Comparison of ENCODE assay signal across 7 cellular contexts in the genomic region with DNA sequence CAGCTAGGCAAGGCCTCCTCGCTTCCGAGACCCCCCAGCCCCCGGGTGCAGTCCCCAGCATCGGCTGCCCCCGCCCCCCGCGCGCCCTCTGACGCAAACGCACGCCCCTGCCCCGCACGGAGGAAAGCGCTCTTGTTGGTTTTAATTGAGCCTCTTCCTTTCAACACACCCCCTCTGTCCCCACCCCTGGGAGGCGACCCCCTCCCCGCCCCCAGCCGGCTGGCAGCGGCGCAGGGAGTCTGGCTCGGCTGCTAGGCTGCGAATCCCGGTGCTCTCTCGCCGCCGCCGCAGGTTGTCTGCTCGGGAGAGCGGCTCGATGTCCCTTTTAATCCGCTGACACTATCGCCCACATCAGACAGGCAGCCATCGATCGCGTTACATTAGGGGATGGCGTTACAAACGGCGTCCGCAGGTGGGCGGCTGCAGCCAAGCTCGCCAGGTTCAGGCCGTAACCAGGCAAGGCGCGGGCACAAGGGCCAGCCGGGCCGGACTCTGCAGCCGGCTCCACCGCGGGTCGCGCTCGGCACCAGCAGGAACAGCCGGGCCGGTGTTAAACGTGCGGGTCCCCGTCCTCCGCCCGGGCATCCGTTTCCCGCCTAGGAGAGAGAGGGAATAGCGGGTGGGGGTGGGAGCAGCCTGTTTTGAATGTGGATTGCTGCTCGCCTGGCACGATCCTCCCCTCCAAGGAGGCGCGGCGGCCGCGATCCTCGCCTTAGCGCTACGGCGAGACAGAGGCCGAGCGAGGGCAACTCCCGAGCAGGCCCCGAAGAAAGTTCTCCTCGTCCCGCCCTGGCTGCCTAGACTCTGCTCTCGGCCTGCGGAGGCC. TPM values are rescaled to one million over a fixed set of nuclear protein-coding genes. Genes with fewer than 3 reads are reported as not detected.
DNase-seq lines count a peak whose midpoint lies in the region; ATAC-seq and TF ChIP-seq lines count a peak whose summit lies in the region.

No MANE protein-coding gene starts in this region.

- no peak for ATAC-seq in HG02623 (IDR thresholded peaks at IDR 0.05; ENCODE audit: unreplicated experiment)

- no peak for TF ChIP-seq POLR2A in lower leg skin (IDR thresholded peaks at IDR 0.05)
- TF ChIP-seq POLR2A in tibial nerve (IDR thresholded peaks at IDR 0.05) = no peak

- DNase-seq in GM10266 (ENCODE audit: extremely low spot score) (peak; percentile 35), NCI-H460 (ENCODE audit: extremely low read depth, low read depth) (peak; percentile 20), cerebellar cortex (ENCODE audit: low spot score) (peak; percentile 60), lower leg skin (ENCODE audit: low spot score in 2 of 2) (peak in 1 of 2 donors; percentile 86), tibial nerve (ENCODE audit: low spot score in 2 of 2) (no peak), DMS153 treated with DMSO at 0.1 percent for 48 hours (lab: John Stamatoyannopoulos, UW; ENCODE audit: unreplicated experiment) (no peak)

- H3K4me3 ChIP-seq in lower leg skin (ENCODE audit: low read depth, poor library complexity, severe bottlenecking) (peak overlapping the region; percentile 38), tibial nerve (peak overlapping the region; percentile 56 to 94 (median 72))

- H3K27me3 ChIP-seq in tibial nerve = peaks cover 0 to 14% of the 10 kb centered on the region in 2 donors

- no peaks in the 10 kb centered on the region for H3K36me3 ChIP-seq in tibial nerve

- no peaks in the 10 kb centered on the region for H3K9me3 ChIP-seq in tibial nerve

- peaks cover 0 to 46% (median 6%) of the 10 kb centered on the region in 4 donors for H3K4me1 ChIP-seq in tibial nerve

- TF ChIP-seq CTCF in GM10266 (IDR thresholded peaks at IDR 0.05; ENCODE audit: control insufficient read depth, insufficient read depth, low read depth, missing control alignments) (no peak), lower leg skin (IDR thresholded peaks at IDR 0.05) (no peak), tibial nerve (IDR thresholded peaks at IDR 0.05) (no peak)

- intact Hi-C loops in lower leg skin (cut with DNase I; ENCODE audit: low total_unique reads) = loop anchor here (10.0 kb wide), 1 partner anchor 335 kb away; no protein-coding TSS in a partner anchor

- H3K27ac ChIP-seq in tibial nerve = peak overlapping the region; percentile 88 to 99 (median 94)

- TF ChIP-seq EP300 in tibial nerve (IDR thresholded peaks at IDR 0.05) = peak in 1 of 2 donors; percentile 42

- 1 to 2% methylated on average over 39 to 58 of the region's 80 CpGs for WGBS in lower leg skin, 2 donors
- 1% methylated on average over 22 to 34 of the region's 80 CpGs for WGBS in tibial nerve, 2 donors

RNA-seq across cellular contexts. Expression of gene NR2F1-AS1, which starts 1.2 kb away (rescaled TPM):
- 17.0 and 17.7 TPM in 2 replicates for total RNA-seq in NCI-H460 (2014; rRNA removed; shearing (Covaris generic))
- polyA plus RNA-seq in NCI-H460 (2014; cell fraction: nucleus; rRNA removed) = 3.0 and 9.9 TPM in 2 replicates
- total RNA-seq in lower leg skin = 1 to 10 TPM in 2 of 4 donors, under 1 TPM in 1, not detected in 1; 0.30 to 1.7 (median 1.0) TPM
- 10 to 100 TPM; 13.5 to 38.4 (median 35.4) TPM for total RNA-seq in tibial nerve

RNA-seq across cellular contexts. Expression of gene NR2F1, which starts 3.2 kb away (rescaled TPM):
- 17.8 and 18.4 TPM in 2 replicates for total RNA-seq in NCI-H460 (2014; rRNA removed; shearing (Covaris generic))
- 30.5 and 51.6 TPM in 2 replicates for polyA plus RNA-seq in NCI-H460 (2014; cell fraction: nucleus; rRNA removed)
- total RNA-seq in lower leg skin = 1 to 10 TPM in 3 of 4 donors, under 1 TPM in 1; 0.72 to 5.9 (median 2.7) TPM
- 10 to 100 TPM; 64.9 to 81.3 (median 67.6) TPM for total RNA-seq in tibial nerve

Comparison
In these comparisons a context has a peak if more than half of its experiments do, and no peak if none do; other contexts are left out.
1. DNase-seq: peak in GM10266 (single experiment), NCI-H460 (single experiment) and cerebellar cortex (single experiment); none in tibial nerve (0 of 2) and DMS153 treated with DMSO at 0.1 percent for 48 hours (single experiment).